8 cellular contexts compared by ENCODE assay signal in the genomic region with DNA sequence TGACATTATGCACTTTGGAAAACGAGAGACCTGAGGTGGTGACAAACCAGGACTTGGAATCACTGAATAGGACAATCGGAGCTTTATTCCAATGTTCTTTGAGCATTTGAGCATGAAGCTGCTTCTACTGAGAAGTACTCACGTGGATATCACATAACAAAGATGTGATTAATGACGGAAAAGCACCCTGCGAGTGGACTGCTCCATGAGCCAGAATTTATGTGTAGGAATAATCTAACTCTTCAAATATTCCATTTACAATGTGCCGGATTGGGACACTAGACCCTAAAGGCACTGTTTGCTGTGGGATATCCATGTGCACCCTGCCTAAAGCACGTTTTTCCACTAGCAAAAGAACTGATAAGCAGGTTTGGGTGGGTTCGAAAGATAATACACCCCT. TPM values are rescaled to one million over a fixed set of nuclear protein-coding genes. Genes with fewer than 3 reads are reported as not detected.
DNase-seq lines count a peak whose midpoint lies in the region; ATAC-seq, FAIRE-seq and TF ChIP-seq lines count a peak whose summit lies in the region.

No MANE protein-coding gene starts in this region.

- H3K9me3 ChIP-seq in OCI-LY1 (ENCODE audit: low read length) (no peaks in the 10 kb centered on the region), pancreas (no peaks in the 10 kb centered on the region), BE2C (peaks cover 2% of the 10 kb centered on the region; the same call in 1 of the 2 replicates)

- H3K36me3 ChIP-seq in OCI-LY1 (ENCODE audit: insufficient read depth, low read length) (no peaks in the 10 kb centered on the region), pancreas (no peaks in the 10 kb centered on the region), BE2C (peaks cover 4% of the 10 kb centered on the region; the same call in 1 of the 2 replicates)

- ATAC-seq in pancreas (peak in 2 of 4 donors; percentile 1 to 2), HG02623 (IDR thresholded peaks at IDR 0.05; ENCODE audit: unreplicated experiment) (no peak)

- no peaks in the 10 kb centered on the region for H4K20me1 ChIP-seq in OCI-LY1 (ENCODE audit: insufficient read depth, low read length)

- peak overlapping the region; percentile 88 for H3K4me2 ChIP-seq in OCI-LY1 (ENCODE audit: low read length)

- 18 to 19% methylated on average over 8 of the region's 8 CpGs for WGBS in pancreas, 2 donors

- H2AFZ ChIP-seq in OCI-LY1 (ENCODE audit: low read length): no peak overlapping the region

- intact Hi-C loops in pancreas (cut with DNase I): loop anchor here in 1 of 3 donors (10.0 kb wide), 1 partner anchor 189 kb away; no protein-coding TSS in a partner anchor

- H3K9ac ChIP-seq in OCI-LY1 (ENCODE audit: low read length): no peak overlapping the region

- H3K4me3 ChIP-seq in OCI-LY1 (ENCODE audit: low read depth, low read length, poor library complexity, severe bottlenecking): no peak overlapping the region
- H3K4me3 ChIP-seq in pancreas: peak overlapping the region in 2 of 4 donors; percentile 70 to 93
- no peak overlapping the region; the same call in 1 of the 2 replicates for H3K4me3 ChIP-seq in BE2C (ENCODE audit: low read depth, low read length)

- peaks cover 9% of the 10 kb centered on the region; the same call in 1 of the 2 replicates for H3K79me2 ChIP-seq in OCI-LY1 (ENCODE audit: insufficient read depth, low read length)

- H3K27me3 ChIP-seq in OCI-LY1 (ENCODE audit: insufficient read depth, low read length): no peaks in the 10 kb centered on the region
- H3K27me3 ChIP-seq in pancreas: no peaks in the 10 kb centered on the region
- H3K27me3 ChIP-seq in BE2C: no peaks in the 10 kb centered on the region

- TF ChIP-seq CTCF in OCI-LY1 (IDR thresholded peaks at IDR 0.05; ENCODE audit: low read length) (no peak), pancreas (IDR thresholded peaks at IDR 0.05) (no peak), BE2C (IDR thresholded peaks at IDR 0.05; ENCODE audit: low read depth, low read length) (no peak)

- DNase-seq in EH (ENCODE audit: low read depth) (peak; percentile 35), erythroblast (lab: John Stamatoyannopoulos, UW) (peak; percentile 52 to 61), pancreas (no peak), BE2C (no peak), NCI-H128 (lab: John Stamatoyannopoulos, UW; ENCODE audit: unreplicated experiment) (no peak), RCC 7860 (ENCODE audit: low spot score) (no peak)

- peaks cover 16% of the 10 kb centered on the region for H3F3A ChIP-seq in OCI-LY1 (ENCODE audit: insufficient read depth, low read length)

- H3K9me2 ChIP-seq in OCI-LY1 (ENCODE audit: low read depth, low read length): no peaks in the 10 kb centered on the region

- FAIRE-seq in pancreas (lab: Jason Lieb, UNC): no peak
- FAIRE-seq in RCC 7860 (lab: Jason Lieb, UNC): no peak

- H3K27ac ChIP-seq in OCI-LY1 (ENCODE audit: low read depth, low read length, poor library complexity, severe bottlenecking) (peak overlapping the region; percentile 82), pancreas (peak overlapping the region; percentile 89 to 100 (median 99))

- TF ChIP-seq POLR2A in erythroblast (IDR thresholded peaks at IDR 0.05; ENCODE audit: low read length): no peak

- H3K4me1 ChIP-seq in OCI-LY1 (ENCODE audit: insufficient read depth, low read length, severe bottlenecking) (peaks cover 37% of the 10 kb centered on the region), pancreas (peaks cover 10 to 25% (median 19%) of the 10 kb centered on the region in 3 donors), BE2C (peaks cover 10% of the 10 kb centered on the region; the same call in 1 of the 2 replicates)

RNA-seq across cellular contexts. Expression of a gene that starts 0.9 kb away (rescaled TPM):
- total RNA-seq in pancreas: 10 to 100 TPM; 18.1 to 38.7 (median 27.8) TPM
- 10 to 100 TPM in 1 of 2 donors, 1 to 10 TPM in 1; 5.8 to 10.1 TPM for polyA plus RNA-seq in pancreas
- polyA plus RNA-seq in BE2C (2012; ENCODE audit: insufficient read depth, insufficient read length, low read depth): 16.4 TPM

RNA-seq across cellular contexts. Expression of a gene that starts 48.1 kb away (rescaled TPM):
- total RNA-seq in pancreas: 10 to 100 TPM; 13.9 to 29.7 (median 16.6) TPM
- polyA plus RNA-seq in pancreas: 10 to 100 TPM in 1 of 2 donors, 1 to 10 TPM in 1; 9.8 to 23.6 TPM
- polyA plus RNA-seq in BE2C (2012; ENCODE audit: insufficient read depth, insufficient read length, low read depth): 4.8 TPM

Comparison
In these comparisons a context has a peak if more than half of its experiments do, and no peak if none do; other contexts are left out.
1. DNase-seq: peak in EH (single experiment) and erythroblast (2 of 2); none in pancreas (0 of 6), BE2C (single experiment), NCI-H128 (single experiment) and RCC 7860 (single experiment).